7 cellular contexts compared by ENCODE assay signal in the genomic region with DNA sequence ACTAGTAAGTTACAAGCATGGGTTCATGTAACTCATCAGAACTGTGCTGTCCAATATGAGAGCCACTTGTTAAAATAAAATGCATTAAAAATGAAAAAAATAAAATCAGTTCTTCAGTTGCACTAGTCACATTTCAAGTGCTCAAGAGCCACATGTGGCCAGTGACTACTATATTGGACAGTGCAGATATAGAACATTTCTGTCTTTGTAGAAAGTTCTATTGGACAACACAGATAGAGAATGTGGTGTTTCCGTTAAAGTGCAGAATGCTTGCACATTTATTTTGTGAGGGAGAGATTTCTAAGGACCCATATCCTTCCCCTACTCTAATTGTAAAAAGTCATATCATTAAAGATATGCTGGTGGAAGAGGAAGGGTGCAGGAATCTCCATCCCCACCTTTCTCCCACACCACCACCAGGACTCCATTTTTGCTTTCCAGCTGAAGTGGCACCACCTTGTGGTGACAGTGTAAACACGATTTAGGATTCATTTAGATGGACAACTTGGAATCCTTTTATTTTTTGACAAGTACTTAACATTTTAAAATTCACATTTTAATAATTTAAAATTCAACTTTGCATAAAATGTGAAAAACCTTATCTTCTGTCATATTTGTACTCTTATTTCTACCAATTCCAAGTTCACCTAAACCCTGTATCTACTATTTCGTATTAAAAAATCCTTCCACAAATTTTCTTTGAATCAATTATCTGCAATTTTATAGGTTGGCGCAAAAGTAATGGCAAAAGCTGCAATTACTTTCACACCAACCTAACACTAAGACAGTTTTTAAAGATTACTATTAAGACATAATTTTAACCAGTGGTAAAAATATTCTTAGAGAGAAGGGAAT. TPM values are rescaled to one million over a fixed set of nuclear protein-coding genes. Genes with fewer than 3 reads are reported as not detected.
A peak's percentile ranks its signal among the peaks of the same experiment; 100 is the strongest.
DNase-seq lines count a peak whose midpoint lies in the region; ATAC-seq and TF ChIP-seq lines count a peak whose summit lies in the region.

No MANE protein-coding gene starts in this region.

- POLR2A ChIA-PET in HEK293 (lab: Yijun Ruan, JAX), result interaction anchor here (0.5 kb wide), 1 partner anchor 561 kb away, joined by 4 read pairs; no protein-coding TSS in a partner anchor

- H3K9ac ChIP-seq in OCI-LY1 (ENCODE audit: low read length), result no peak overlapping the region

- no peak for ATAC-seq in GM19463 (IDR thresholded peaks at IDR 0.05; ENCODE audit: unreplicated experiment)
- ATAC-seq in GM21526 (IDR thresholded peaks at IDR 0.05; ENCODE audit: low FRiP score, unreplicated experiment), result no peak

- no peak overlapping the region for H3K27ac ChIP-seq in HEK293 (ENCODE audit: extremely low read depth, low read depth, low read length)
- H3K27ac ChIP-seq in OCI-LY1 (ENCODE audit: low read depth, low read length, poor library complexity, severe bottlenecking), result no peak overlapping the region

- H3K9me3 ChIP-seq in HEK293 (ENCODE audit: control insufficient read depth, insufficient read depth, low read depth, low read length) (no peaks in the 10 kb centered on the region), OCI-LY1 (ENCODE audit: low read length) (no peaks in the 10 kb centered on the region)

- H3K9me2 ChIP-seq in OCI-LY1 (ENCODE audit: low read depth, low read length), result no peaks in the 10 kb centered on the region

- H2AFZ ChIP-seq in OCI-LY1 (ENCODE audit: low read length), result no peak overlapping the region

- CTCF ChIA-PET in HEK293 (lab: Yijun Ruan, JAX), result interaction anchor here (0.6 to 2.8 kb wide), 16 partner anchors 8 to 598 kb away, joined by 3 to 14 read pairs (median 4); no protein-coding TSS in a partner anchor

- no peaks in the 10 kb centered on the region for H3K27me3 ChIP-seq in OCI-LY1 (ENCODE audit: insufficient read depth, low read length)

- no peaks in the 10 kb centered on the region for H3K79me2 ChIP-seq in OCI-LY1 (ENCODE audit: insufficient read depth, low read length)

- H3K4me3 ChIP-seq in HEK293 (ENCODE audit: low read depth, low read length) (no peak overlapping the region), OCI-LY1 (ENCODE audit: low read depth, low read length, poor library complexity, severe bottlenecking) (no peak overlapping the region)

- peak; percentile 13 for DNase-seq in DMS153 (lab: John Stamatoyannopoulos, UW)
- DNase-seq in dermis blood vessel endothelial cell, result peak; percentile 82
- DNase-seq in medulla oblongata (ENCODE audit: extremely low spot score), result peak; percentile 79

- no peak overlapping the region for H3K4me2 ChIP-seq in OCI-LY1 (ENCODE audit: low read length)

- H3K4me1 ChIP-seq in HEK293 (ENCODE audit: control insufficient read depth, insufficient read depth, low read length) (no peaks in the 10 kb centered on the region), OCI-LY1 (ENCODE audit: insufficient read depth, low read length, severe bottlenecking) (no peaks in the 10 kb centered on the region)

- H3K36me3 ChIP-seq in HEK293 (ENCODE audit: control insufficient read depth in 2 of 2, insufficient read depth in 1 of 2, low read length in 2 of 2), result no peaks in the 10 kb centered on the region
- H3K36me3 ChIP-seq in OCI-LY1 (ENCODE audit: insufficient read depth, low read length), result no peaks in the 10 kb centered on the region

- H4K20me1 ChIP-seq in OCI-LY1 (ENCODE audit: insufficient read depth, low read length), result no peaks in the 10 kb centered on the region

- TF ChIP-seq CTCF in HEK293 (tag by site-specific recombination; IDR thresholded peaks at IDR 0.05) (peak; percentile 65), OCI-LY1 (IDR thresholded peaks at IDR 0.05; ENCODE audit: low read length) (peak; percentile 72)

- no peaks in the 10 kb centered on the region for H3F3A ChIP-seq in OCI-LY1 (ENCODE audit: insufficient read depth, low read length)

TF ChIP-seq in HEK293, 187 proteins besides CTCF, POLR2A, EP300 and RAD21:
- TF ChIP-seq ZNF654 (tag by site-specific recombination; IDR thresholded peaks at IDR 0.05; ENCODE audit: low read depth), result peak; percentile 55
- peak; percentile 13; the same call in 1 of the 2 replicates for TF ChIP-seq YY1 (tag by site-specific recombination; IDR thresholded peaks at IDR 0.05)
- no peak for TF ChIP-seq GLI4 (tag by site-specific recombination; IDR thresholded peaks at IDR 0.05)

RNA-seq across cellular contexts. Expression of a gene that starts 9.4 kb away (rescaled TPM):
- 13.4 and 19.2 TPM in 2 replicates for total RNA-seq in dermis blood vessel endothelial cell

Comparison
In these comparisons a context has a peak if more than half of its experiments do, and no peak if none do; other contexts are left out.
1. DNase-seq: peak in every context shown above with its lines; median percentile 82 in dermis blood vessel endothelial cell; 79 in medulla oblongata; 13 in DMS153.